In genomic region chr1:203440780-203441179, GRCh38 we compare ENCODE assay signal across 2 cellular contexts.
TF ChIP-seq lines count a peak whose summit lies in the region.

No MANE protein-coding gene starts in this region.

TF ChIP-seq in IMR-90, 13 proteins besides CTCF, POLR2A, EP300 and RAD21:
- TF ChIP-seq MXI1 (IDR thresholded peaks at IDR 0.05; ENCODE audit: borderline replicate concordance, low read depth, low read length) = no peak
- no peak for TF ChIP-seq BHLHE40 (IDR thresholded peaks at IDR 0.05; ENCODE audit: low read depth, low read length)
- no peak for TF ChIP-seq CEBPB (IDR thresholded peaks at IDR 0.05; ENCODE audit: low read depth, low read length)
- TF ChIP-seq NFE2L2 (IDR thresholded peaks at IDR 0.05; ENCODE audit: low read depth, low read length) = no peak
- TF ChIP-seq MAFK (IDR thresholded peaks at IDR 0.05; ENCODE audit: low read depth, low read length) = no peak
- TF ChIP-seq FOS (IDR thresholded peaks at IDR 0.05; ENCODE audit: low read depth, low read length) = no peak
- no peak for TF ChIP-seq RCOR1 (IDR thresholded peaks at IDR 0.05; ENCODE audit: insufficient replicate concordance, low read length)
- peak; percentile 16; the same call in 1 of the 2 replicates for TF ChIP-seq MAZ (IDR thresholded peaks at IDR 0.05; ENCODE audit: borderline replicate concordance, low read depth, low read length)
- no peak for TF ChIP-seq ELK1 (IDR thresholded peaks at IDR 0.05; ENCODE audit: borderline replicate concordance, low read depth, low read length)
- TF ChIP-seq SMC3 (IDR thresholded peaks at IDR 0.05; ENCODE audit: low read depth, low read length) = peak; percentile 86
- no peak for TF ChIP-seq CHD1 (IDR thresholded peaks at IDR 0.05; ENCODE audit: low read depth, low read length)
- TF ChIP-seq, protein P1, sequence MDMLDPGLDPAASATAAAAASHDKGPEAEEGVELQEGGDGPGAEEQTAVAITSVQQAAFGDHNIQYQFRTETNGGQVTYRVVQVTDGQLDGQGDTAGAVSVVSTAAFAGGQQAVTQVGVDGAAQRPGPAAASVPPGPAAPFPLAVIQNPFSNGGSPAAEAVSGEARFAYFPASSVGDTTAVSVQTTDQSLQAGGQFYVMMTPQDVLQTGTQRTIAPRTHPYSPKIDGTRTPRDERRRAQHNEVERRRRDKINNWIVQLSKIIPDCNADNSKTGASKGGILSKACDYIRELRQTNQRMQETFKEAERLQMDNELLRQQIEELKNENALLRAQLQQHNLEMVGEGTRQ (IDR thresholded peaks at IDR 0.05; ENCODE audit: low read depth, low read length) = no peak
- no peak for TF ChIP-seq RFX5 (IDR thresholded peaks at IDR 0.05; ENCODE audit: low read depth, low read length)

TF ChIP-seq in K562, 482 proteins besides CTCF, POLR2A, EP300 and RAD21:
- TF ChIP-seq ZC3H11A (IDR thresholded peaks at IDR 0.05; ENCODE audit: low read depth, low read length) = no peak
- TF ChIP-seq, protein P2, sequence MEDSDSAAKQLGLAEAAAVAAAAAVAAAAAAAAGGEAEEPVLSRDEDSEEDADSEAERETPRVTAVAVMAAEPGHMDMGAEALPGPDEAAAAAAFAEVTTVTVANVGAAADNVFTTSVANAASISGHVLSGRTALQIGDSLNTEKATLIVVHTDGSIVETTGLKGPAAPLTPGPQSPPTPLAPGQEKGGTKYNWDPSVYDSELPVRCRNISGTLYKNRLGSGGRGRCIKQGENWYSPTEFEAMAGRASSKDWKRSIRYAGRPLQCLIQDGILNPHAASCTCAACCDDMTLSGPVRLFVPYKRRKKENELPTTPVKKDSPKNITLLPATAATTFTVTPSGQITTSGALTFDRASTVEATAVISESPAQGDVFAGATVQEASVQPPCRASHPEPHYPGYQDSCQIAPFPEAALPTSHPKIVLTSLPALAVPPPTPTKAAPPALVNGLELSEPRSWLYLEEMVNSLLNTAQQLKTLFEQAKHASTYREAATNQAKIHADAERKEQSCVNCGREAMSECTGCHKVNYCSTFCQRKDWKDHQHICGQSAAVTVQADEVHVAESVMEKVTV (CRISPR knock-in tag; IDR thresholded peaks at IDR 0.05) = 0 out of 2 replicates have a peak, but pooled peaks have one; percentile 7
- 0 out of 2 replicates have a peak, but pooled peaks have one; percentile 23 for TF ChIP-seq SMC3 (conservative IDR thresholded peaks at IDR 0.05; ENCODE audit: insufficient read depth, low read depth, low read length)
- no peak for TF ChIP-seq TSHZ1 (CRISPR knock-in tag; IDR thresholded peaks at IDR 0.05)
